17 cellular contexts compared by ENCODE assay signal in the genomic region with DNA sequence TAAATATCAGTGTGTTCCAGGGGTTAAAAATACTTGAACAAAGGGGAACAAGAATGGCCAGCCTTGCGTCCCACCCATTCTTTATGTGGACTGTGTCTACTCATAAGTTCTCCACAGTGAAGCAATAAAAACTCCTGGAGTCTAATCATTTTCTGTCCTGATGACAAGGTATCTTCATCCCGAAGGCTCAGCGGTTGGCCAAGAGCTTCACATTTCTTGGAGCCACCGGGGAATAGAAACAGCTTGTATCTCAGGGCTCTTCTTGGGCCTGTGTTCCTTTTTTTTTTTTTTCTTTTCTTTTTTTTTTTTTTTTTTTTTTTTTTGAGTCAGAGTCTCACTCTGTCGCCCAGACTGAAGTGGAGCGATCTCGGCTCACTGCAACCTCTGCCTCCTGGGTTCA. TPM values are rescaled to one million over a fixed set of nuclear protein-coding genes. Genes with fewer than 3 reads are reported as not detected.
DNase-seq lines count a peak whose midpoint lies in the region; ATAC-seq, FAIRE-seq and TF ChIP-seq lines count a peak whose summit lies in the region.
"Had no signal": no experiment of that assay in that cellular context is flagged by ENCODE, and none has a peak within 500 bp of the region (broad histone marks: within the 10 kb centered on the region; RNA-seq: fewer than 3 reads in every experiment).

No MANE protein-coding gene starts in this region.

- H3K27me3 ChIP-seq in heart left ventricle, result no peaks in the 10 kb centered on the region
- H3K27me3 ChIP-seq: Peyer's patch had no signal

- WGBS in heart left ventricle, 4 donors, result 36 to 55% (median 43%) methylated on average over 7 of the region's 7 CpGs

- H2AFZ ChIP-seq in OCI-LY7 (ENCODE audit: low read length), result no peak overlapping the region

- peaks cover 0 to 11% (median 1%) of the 10 kb centered on the region in 9 donors for H3K36me3 ChIP-seq in heart left ventricle
- peaks cover 55% of the 10 kb centered on the region for H3K36me3 ChIP-seq in OCI-LY7 (ENCODE audit: insufficient read depth, low read length)

- H3K4me3 ChIP-seq in heart left ventricle (peak overlapping the region in 1 of 12 donors; percentile 6), OCI-LY7 (ENCODE audit: low read depth, low read length, poor library complexity, severe bottlenecking) (no peak overlapping the region)
- H3K4me3 ChIP-seq: Peyer's patch had no signal

- H3K27ac ChIP-seq in heart left ventricle (peak overlapping the region in 11 of 12 donors; percentile 52 to 80 (median 73)), OCI-LY7 (ENCODE audit: low read depth, low read length, poor library complexity, severe bottlenecking) (no peak overlapping the region)
- H3K27ac ChIP-seq: WERI-Rb-1 had no signal

- BruUV-seq in OCI-LY7 (replicated peaks; lab: Mats Ljungman, UMichigan), result no TSS peak

- POLR2A ChIA-PET in OCI-LY7 (lab: Charles Lee), result no interaction called here

- no peaks in the 10 kb centered on the region for H3K9me3 ChIP-seq in heart left ventricle
- H3K9me3 ChIP-seq in OCI-LY7 (ENCODE audit: low read length), result no peaks in the 10 kb centered on the region
- H3K9me3 ChIP-seq: Peyer's patch had no signal

- H3K79me2 ChIP-seq in OCI-LY7 (ENCODE audit: insufficient read depth, low read depth, low read length), result no peaks in the 10 kb centered on the region

- ATAC-seq in Right ventricle myocardium inferior (peak; percentile 78), heart left ventricle (peak; percentile 18 to 60 (median 52)), HG02885 (IDR thresholded peaks at IDR 0.05; ENCODE audit: poor library complexity, unreplicated experiment) (no peak)

- TF ChIP-seq CTCF in heart left ventricle (IDR thresholded peaks at IDR 0.05) (no peak), OCI-LY7 (conservative IDR thresholded peaks at IDR 0.05; ENCODE audit: low read length) (no peak)

- CTCF ChIA-PET in OCI-LY7 (lab: Charles Lee; ENCODE audit: unreplicated experiment), result no interaction called here

- H3K9me2 ChIP-seq in OCI-LY7 (ENCODE audit: insufficient read depth, low read length), result no peaks in the 10 kb centered on the region

- H3K4me1 ChIP-seq in heart left ventricle (peaks cover 10 to 68% (median 48%) of the 10 kb centered on the region in 12 donors), OCI-LY7 (ENCODE audit: insufficient read depth, low read length, poor library complexity, severe bottlenecking) (no peaks in the 10 kb centered on the region)

- TF ChIP-seq POLR2A in heart left ventricle (IDR thresholded peaks at IDR 0.05), result no peak
- TF ChIP-seq POLR2A in GM12892 (IDR thresholded peaks at IDR 0.05; ENCODE audit: low read depth, low read length), result no peak

- H4K20me1 ChIP-seq in OCI-LY7 (ENCODE audit: insufficient read depth, low read length), result no peaks in the 10 kb centered on the region

- no peak for FAIRE-seq in GM12892 (lab: Jason Lieb, UNC)
- FAIRE-seq: bronchial epithelial cell, endometrium had no signal

- no peak overlapping the region for H3K4me2 ChIP-seq in OCI-LY7 (ENCODE audit: low read length)

- in situ Hi-C loops in ACHN (cut with HindIII; ENCODE audit: low pct_ligation_motif_present, low pct_unique_long_range_greater_than_20kb, low sequenced_read_pairs), result no loop called here

- DNase-seq in Right ventricle myocardium inferior (ENCODE audit: missing footprints) (no peak), cardiac septum (ENCODE audit: low spot score) (no peak), heart left ventricle (no peak), posterior vena cava (ENCODE audit: low spot score) (peak; percentile 82), OCI-LY7 (ENCODE audit: low spot score) (no peak), GM12892 (ENCODE audit: insufficient read length) (no peak), ACHN (no peak)
- DNase-seq: 8988T; activated naive CD4-positive, alpha-beta T cell; CD4-positive, alpha-beta T cell; NCI-H1694 treated with DMSO at 0.1 percent for 48 hours; NCI-H526; WERI-Rb-1 had no signal

- intact Hi-C loops in Right ventricle myocardium inferior (cut with DNase I), result no loop called here
- intact Hi-C loops in cardiac septum (cut with DNase I), result no loop called here
- intact Hi-C loops in heart left ventricle (cut with DNase I), result no loop called here
- intact Hi-C loops in posterior vena cava (cut with DNase I), result no loop called here
- intact Hi-C loops in OCI-LY7 (cut with micrococcal nuclease; ENCODE audit: unreplicated experiment), result no loop called here

RNA-seq across cellular contexts. Expression of gene ADORA2A, which starts 36.8 kb away (rescaled TPM):
- total RNA-seq in Right ventricle myocardium inferior (4.3 TPM), cardiac septum (5.3 TPM), heart left ventricle (10 to 100 TPM in 1 of 9 donors, 1 to 10 TPM in 8; 1.5 to 12.1 (median 4.5) TPM), posterior vena cava (1 to 10 TPM; 1.9 to 2.6 TPM), OCI-LY7 (2022) (29.5 and 35.0 TPM in 2 replicates)
- polyA plus RNA-seq in heart left ventricle, result 1 to 10 TPM; 3.9 to 5.5 TPM
- total RNA-seq in OCI-LY7 (2014; rRNA removed; shearing (Covaris generic)), result 31.2 and 35.7 TPM in 2 replicates
- polyA plus RNA-seq in GM12892 (2012; ENCODE audit: missing spikeins), result 14.3 TPM
